In genomic region chr17:72660274-72661092, GRCh38 we compare ENCODE assay signal across 1 cellular context.
TF ChIP-seq lines count a peak whose summit lies in the region.

No MANE protein-coding gene starts in this region.

TF ChIP-seq in HEK293, 187 proteins besides CTCF, POLR2A, EP300 and RAD21 (continued from another document):
- TF ChIP-seq ZBTB44 (tag by site-specific recombination; IDR thresholded peaks at IDR 0.05) = no peak
- no peak for TF ChIP-seq REPIN1 (tag by site-specific recombination; IDR thresholded peaks at IDR 0.05; ENCODE audit: low read depth)
- TF ChIP-seq ZEB2 (tag by site-specific recombination; IDR thresholded peaks at IDR 0.05) = no peak
- no peak for TF ChIP-seq ZNF623 (tag by site-specific recombination; IDR thresholded peaks at IDR 0.05)
- no peak for TF ChIP-seq ELK4 (IDR thresholded peaks at IDR 0.05; ENCODE audit: borderline replicate concordance, low read depth, low read length)
- TF ChIP-seq ZNF26 (tag by site-specific recombination; IDR thresholded peaks at IDR 0.05) = no peak
